1 cellular context compared by ENCODE assay signal in the genomic region with DNA sequence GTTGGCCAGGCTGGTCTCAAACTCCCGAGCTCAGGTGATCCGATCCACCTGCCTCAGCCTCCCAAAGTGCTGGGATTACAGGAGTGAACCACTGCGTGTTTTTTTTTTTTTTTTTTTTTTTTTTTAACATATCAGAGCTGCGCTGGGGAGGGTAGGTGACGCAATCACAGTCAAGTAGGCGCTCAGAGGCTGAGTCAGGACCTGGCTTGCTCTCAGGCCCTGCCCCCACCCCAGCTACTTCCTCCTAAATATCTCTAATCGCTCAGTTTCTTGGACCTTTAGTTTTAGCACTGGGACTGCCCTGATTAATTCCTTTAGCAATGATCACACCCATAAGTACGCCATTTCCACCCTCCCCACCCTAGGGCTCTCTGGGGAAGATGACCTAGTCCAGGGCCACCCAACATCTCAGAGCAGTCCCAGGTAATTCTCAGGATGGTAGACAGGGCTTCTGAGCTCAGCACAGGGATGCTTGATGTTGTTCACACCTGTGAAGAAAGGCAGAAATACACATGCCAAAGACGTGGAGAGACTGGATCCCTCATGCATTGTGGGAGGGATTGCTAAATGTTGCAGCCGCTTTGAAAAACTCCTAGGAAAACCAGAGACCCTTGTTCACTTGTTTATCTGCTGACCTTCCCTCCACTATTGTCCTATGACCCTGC.
TF ChIP-seq lines count a peak whose summit lies in the region.

No MANE protein-coding gene starts in this region.

TF ChIP-seq in SK-N-SH, 30 proteins besides CTCF, POLR2A, EP300 and RAD21 (continued from another document):
- TF ChIP-seq, protein P1, sequence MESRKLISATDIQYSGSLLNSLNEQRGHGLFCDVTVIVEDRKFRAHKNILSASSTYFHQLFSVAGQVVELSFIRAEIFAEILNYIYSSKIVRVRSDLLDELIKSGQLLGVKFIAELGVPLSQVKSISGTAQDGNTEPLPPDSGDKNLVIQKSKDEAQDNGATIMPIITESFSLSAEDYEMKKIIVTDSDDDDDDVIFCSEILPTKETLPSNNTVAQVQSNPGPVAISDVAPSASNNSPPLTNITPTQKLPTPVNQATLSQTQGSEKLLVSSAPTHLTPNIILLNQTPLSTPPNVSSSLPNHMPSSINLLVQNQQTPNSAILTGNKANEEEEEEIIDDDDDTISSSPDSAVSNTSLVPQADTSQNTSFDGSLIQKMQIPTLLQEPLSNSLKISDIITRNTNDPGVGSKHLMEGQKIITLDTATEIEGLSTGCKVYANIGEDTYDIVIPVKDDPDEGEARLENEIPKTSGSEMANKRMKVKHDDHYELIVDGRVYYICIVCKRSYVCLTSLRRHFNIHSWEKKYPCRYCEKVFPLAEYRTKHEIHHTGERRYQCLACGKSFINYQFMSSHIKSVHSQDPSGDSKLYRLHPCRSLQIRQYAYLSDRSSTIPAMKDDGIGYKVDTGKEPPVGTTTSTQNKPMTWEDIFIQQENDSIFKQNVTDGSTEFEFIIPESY (IDR thresholded peaks at IDR 0.05; ENCODE audit: borderline replicate concordance, low read depth) = no peak
- TF ChIP-seq, protein P2, sequence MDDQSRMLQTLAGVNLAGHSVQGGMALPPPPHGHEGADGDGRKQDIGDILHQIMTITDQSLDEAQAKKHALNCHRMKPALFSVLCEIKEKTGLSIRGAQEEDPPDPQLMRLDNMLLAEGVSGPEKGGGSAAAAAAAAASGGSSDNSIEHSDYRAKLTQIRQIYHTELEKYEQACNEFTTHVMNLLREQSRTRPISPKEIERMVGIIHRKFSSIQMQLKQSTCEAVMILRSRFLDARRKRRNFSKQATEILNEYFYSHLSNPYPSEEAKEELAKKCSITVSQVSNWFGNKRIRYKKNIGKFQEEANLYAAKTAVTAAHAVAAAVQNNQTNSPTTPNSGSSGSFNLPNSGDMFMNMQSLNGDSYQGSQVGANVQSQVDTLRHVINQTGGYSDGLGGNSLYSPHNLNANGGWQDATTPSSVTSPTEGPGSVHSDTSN (IDR thresholded peaks at IDR 0.05) = 0 out of 2 replicates have a peak, but pooled peaks have one; percentile 5
- TF ChIP-seq TEAD4 (IDR thresholded peaks at IDR 0.05; ENCODE audit: borderline replicate concordance, insufficient read depth) (no peak), CHD2 (IDR thresholded peaks at IDR 0.05; ENCODE audit: low read length, partially characterized antibody) (no peak), NRF1 (IDR thresholded peaks at IDR 0.05; ENCODE audit: low read depth, low read length) (no peak), GABPA (IDR thresholded peaks at IDR 0.05; ENCODE audit: low read depth) (no peak), FOXJ3 (CRISPR knock-in tag; IDR thresholded peaks at IDR 0.05) (no peak), EZH2phosphoT487 (IDR thresholded peaks at IDR 0.05; ENCODE audit: borderline replicate concordance, low read depth) (no peak), MXI1 (IDR thresholded peaks at IDR 0.05; ENCODE audit: low read depth, low read length) (no peak), MEF2A (IDR thresholded peaks at IDR 0.05; ENCODE audit: borderline replicate concordance, low read depth) (no peak), TCF12 (IDR thresholded peaks at IDR 0.05) (no peak), JUND (IDR thresholded peaks at IDR 0.05) (peak; percentile 30; the same call in 1 of the 2 replicates), SMC3 (IDR thresholded peaks at IDR 0.05; ENCODE audit: low read depth, low read length) (no peak)
- TF ChIP-seq, protein P3, sequence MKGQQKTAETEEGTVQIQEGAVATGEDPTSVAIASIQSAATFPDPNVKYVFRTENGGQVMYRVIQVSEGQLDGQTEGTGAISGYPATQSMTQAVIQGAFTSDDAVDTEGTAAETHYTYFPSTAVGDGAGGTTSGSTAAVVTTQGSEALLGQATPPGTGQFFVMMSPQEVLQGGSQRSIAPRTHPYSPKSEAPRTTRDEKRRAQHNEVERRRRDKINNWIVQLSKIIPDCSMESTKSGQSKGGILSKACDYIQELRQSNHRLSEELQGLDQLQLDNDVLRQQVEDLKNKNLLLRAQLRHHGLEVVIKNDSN (IDR thresholded peaks at IDR 0.05; ENCODE audit: borderline replicate concordance, low read depth) = no peak
- TF ChIP-seq, protein P4, sequence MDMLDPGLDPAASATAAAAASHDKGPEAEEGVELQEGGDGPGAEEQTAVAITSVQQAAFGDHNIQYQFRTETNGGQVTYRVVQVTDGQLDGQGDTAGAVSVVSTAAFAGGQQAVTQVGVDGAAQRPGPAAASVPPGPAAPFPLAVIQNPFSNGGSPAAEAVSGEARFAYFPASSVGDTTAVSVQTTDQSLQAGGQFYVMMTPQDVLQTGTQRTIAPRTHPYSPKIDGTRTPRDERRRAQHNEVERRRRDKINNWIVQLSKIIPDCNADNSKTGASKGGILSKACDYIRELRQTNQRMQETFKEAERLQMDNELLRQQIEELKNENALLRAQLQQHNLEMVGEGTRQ (IDR thresholded peaks at IDR 0.05; ENCODE audit: borderline replicate concordance, low read depth, low read length) = no peak
